ENCODE assay signal across 11 cellular contexts in the genomic region with DNA sequence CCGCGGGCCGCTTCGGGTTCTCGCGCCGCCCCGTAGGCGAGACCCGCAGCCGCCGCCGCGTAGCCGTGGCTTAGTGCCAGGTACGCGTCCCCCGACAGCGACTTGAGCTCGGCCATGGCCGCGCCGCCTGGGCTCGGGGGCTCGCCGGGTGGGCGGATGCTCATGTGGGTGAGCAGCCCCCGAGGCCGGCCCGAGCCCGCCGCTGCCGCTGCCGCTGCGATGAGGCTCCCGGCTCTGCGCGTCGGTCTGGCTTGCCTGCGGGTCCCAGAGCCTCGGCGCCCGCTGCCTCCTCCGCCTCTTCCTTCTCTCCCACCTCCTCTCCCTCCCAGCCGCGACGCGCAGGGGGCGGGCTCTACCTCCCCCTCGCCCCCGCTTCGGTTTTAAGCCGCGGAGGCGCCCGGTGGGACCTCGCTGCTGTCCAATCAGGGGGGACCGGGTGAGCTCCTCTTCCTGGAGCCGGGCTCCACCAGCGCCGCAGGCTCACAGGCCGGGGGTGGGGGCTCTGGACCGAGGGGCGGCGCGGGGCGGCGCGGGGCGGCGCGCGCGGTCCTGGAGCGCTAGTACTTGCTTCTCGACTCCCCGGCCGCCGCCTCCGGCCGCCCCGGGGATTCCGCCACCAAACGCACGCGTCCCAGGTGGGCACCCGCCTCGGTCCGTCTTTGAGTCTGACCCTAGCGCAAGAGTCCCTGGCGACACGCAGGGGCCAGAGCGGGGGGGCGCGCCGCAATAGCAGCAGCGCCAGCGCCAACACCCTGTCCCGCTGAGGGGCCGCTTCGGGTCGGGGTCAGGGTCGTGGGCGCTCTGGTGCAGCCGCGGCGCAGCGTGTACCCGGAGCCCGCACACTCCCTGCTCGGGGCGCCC. TPM values are rescaled to one million over a fixed set of nuclear protein-coding genes. Genes with fewer than 3 reads are reported as not detected.
DNase-seq lines count a peak whose midpoint lies in the region; ATAC-seq, FAIRE-seq and TF ChIP-seq lines count a peak whose summit lies in the region.
"Had no signal": no experiment of that assay in that cellular context is flagged by ENCODE, and none has a peak within 500 bp of the region (broad histone marks: within the 10 kb centered on the region; RNA-seq: fewer than 3 reads in every experiment).

Gene BHLHE23 (minus strand): TSS at position 354 of the 861 bp plus-strand sequence. CDS start 190 bp downstream, at position 164.

- POLR2A ChIA-PET in CD8-positive, alpha-beta memory T cell (lab: Charles Lee), result no interaction called here

- H3K27me3 ChIP-seq in CD8-positive, alpha-beta memory T cell (ENCODE audit: insufficient read depth, low read length, poor library complexity, severe bottlenecking), result peaks cover 58% of the 10 kb centered on the region
- peaks cover 86% of the 10 kb centered on the region for H3K27me3 ChIP-seq in GM23338 (ENCODE audit: insufficient read depth)
- H3K27me3 ChIP-seq in mesendoderm (ENCODE audit: insufficient read depth, low read length, poor library complexity), result peaks cover 58% of the 10 kb centered on the region

- CTCF ChIA-PET in CD8-positive, alpha-beta memory T cell (lab: Charles Lee), result interaction anchor here (1.2 to 3.0 kb wide), 4 partner anchors 16 to 107 kb away, joined by 3 to 18 read pairs (median 4); no protein-coding TSS in a partner anchor

- no peak within 1 kb of the TSS for H3K4me3 ChIP-seq in CD8-positive, alpha-beta memory T cell (ENCODE audit: low read length)
- H3K4me3 ChIP-seq in GM23338, result peak within 1 kb of the TSS; percentile 63
- no peak within 1 kb of the TSS for H3K4me3 ChIP-seq in mesendoderm (ENCODE audit: low read length)

- no peak within 1 kb of the TSS for H2AK5ac ChIP-seq in mesendoderm (ENCODE audit: low read length)

- no peaks in the 10 kb centered on the region for H3K36me3 ChIP-seq in CD8-positive, alpha-beta memory T cell (ENCODE audit: insufficient read depth, low read length)
- H3K36me3 ChIP-seq in GM23338 (ENCODE audit: insufficient read depth), result no peaks in the 10 kb centered on the region
- H3K36me3 ChIP-seq in mesendoderm (ENCODE audit: control insufficient read depth, insufficient read depth, low read length), result no peaks in the 10 kb centered on the region

- H3F3A ChIP-seq in GM23338 (replicated peaks; ENCODE audit: low read depth), result peaks cover 19% of the 10 kb centered on the region

- H3K4me1 Mint-ChIP-seq in CD8-positive, alpha-beta memory T cell, result peaks cover 15 to 43% (median 22%) of the 10 kb centered on the region in 3 donors
- peaks cover 37% of the 10 kb centered on the region for H3K4me1 Mint-ChIP-seq in GM23338

- H2BK15ac ChIP-seq in mesendoderm (replicated peaks; ENCODE audit: low read depth), result no peak within 1 kb of the TSS

- H3K27ac ChIP-seq in CD8-positive, alpha-beta memory T cell (ENCODE audit: low read depth, low read length), result no peak within 1 kb of the TSS
- H3K27ac ChIP-seq in GM23338 (ENCODE audit: low read depth) (no peak within 1 kb of the TSS), mesendoderm (ENCODE audit: low read depth, low read length) (no peak within 1 kb of the TSS)

- H2AFZ ChIP-seq in GM23338, result peak within 1 kb of the TSS; percentile 81; the same call in 1 of the 2 replicates

- no peak within 1 kb of the TSS for H3K4ac ChIP-seq in mesendoderm (ENCODE audit: low read depth, low read length)

- H3K23ac ChIP-seq in mesendoderm (ENCODE audit: low read length), result no peak within 1 kb of the TSS

- H3K9ac ChIP-seq in mesendoderm (ENCODE audit: low read length), result no peak within 1 kb of the TSS

- H3K79me1 ChIP-seq in mesendoderm (ENCODE audit: low read length), result no peaks in the 10 kb centered on the region

- no peak for TF ChIP-seq CTCF in GM23338 (conservative IDR thresholded peaks at IDR 0.05; ENCODE audit: low read depth in 2 of 2)

- H4K5ac ChIP-seq in mesendoderm (ENCODE audit: low read length), result no peak within 1 kb of the TSS

- H4K20me1 ChIP-seq in GM23338 (replicated peaks; ENCODE audit: insufficient read depth), result peaks cover 9% of the 10 kb centered on the region; the same call in 1 of the 2 replicates

- H3K4me3 Mint-ChIP-seq in CD8-positive, alpha-beta memory T cell, result peak within 1 kb of the TSS in 5 of 7 donors; percentile 29 to 48 (median 39)
- peak within 1 kb of the TSS; percentile 54 for H3K4me3 Mint-ChIP-seq in GM23338

- no peak within 1 kb of the TSS for H2BK5ac ChIP-seq in mesendoderm (ENCODE audit: low read length)

- peaks cover 0 to 3% (median 0%) of the 10 kb centered on the region in 3 donors for H3K36me3 Mint-ChIP-seq in CD8-positive, alpha-beta memory T cell
- H3K36me3 Mint-ChIP-seq in GM23338 (ENCODE audit: low read depth), result no peaks in the 10 kb centered on the region

- peaks cover 37 to 53% of the 10 kb centered on the region in 2 donors for H3K27me3 Mint-ChIP-seq in CD8-positive, alpha-beta memory T cell
- H3K27me3 Mint-ChIP-seq in GM23338 (ENCODE audit: insufficient read depth, low read depth, poor library complexity), result peaks cover 73% of the 10 kb centered on the region

- no peak within 1 kb of the TSS for H4K8ac ChIP-seq in mesendoderm (ENCODE audit: low read depth, low read length)

- peaks cover 27% of the 10 kb centered on the region for H3K4me1 ChIP-seq in CD8-positive, alpha-beta memory T cell (ENCODE audit: insufficient read depth, low read length)
- peaks cover 58% of the 10 kb centered on the region for H3K4me1 ChIP-seq in GM23338 (ENCODE audit: insufficient read depth)
- H3K4me1 ChIP-seq in mesendoderm (ENCODE audit: control insufficient read depth, low read depth, low read length), result no peaks in the 10 kb centered on the region

- no peaks in the 10 kb centered on the region for H3K9me2 ChIP-seq in GM23338 (ENCODE audit: insufficient read depth)

- no peak within 1 kb of the TSS for H2BK120ac ChIP-seq in mesendoderm (ENCODE audit: low read depth, low read length)

- H3K79me2 ChIP-seq in GM23338 (replicated peaks; ENCODE audit: insufficient read depth) (no peaks in the 10 kb centered on the region), mesendoderm (ENCODE audit: control insufficient read depth, insufficient read depth, low read length) (no peaks in the 10 kb centered on the region)

- no peak within 1 kb of the TSS for H3K18ac ChIP-seq in mesendoderm (ENCODE audit: low read length)

- H3K9me3 Mint-ChIP-seq in CD8-positive, alpha-beta memory T cell, result peaks cover 0 to 2% (median 0%) of the 10 kb centered on the region in 5 donors
- H3K9me3 Mint-ChIP-seq in GM23338, result peaks cover 3% of the 10 kb centered on the region; the same call in 2 of the 3 replicates

- ATAC-seq in GM23338 (peak; percentile 20), GM21723 (IDR thresholded peaks at IDR 0.05; ENCODE audit: unreplicated experiment) (no peak), esophagus mucosa (no peak)

- FAIRE-seq in RCC 7860 (lab: Jason Lieb, UNC), result no peak

- peak in 1 of 5 donors; percentile 11 for DNase-seq in CD8-positive, alpha-beta memory T cell
- DNase-seq in GM23338 (ENCODE audit: low spot score), result peak; percentile 85
- peak; percentile 34 to 42 for DNase-seq in activated T-cell treated with anti-CD3 and anti-CD28 coated beads, Interleukin-2, amount 50 U/mL, for 48 hours
- DNase-seq in mesendoderm, result peak; percentile 65
- no peak for DNase-seq in RCC 7860 (ENCODE audit: low spot score)
- DNase-seq in C1 segment of cervical spinal cord (lab: John Stamatoyannopoulos, UW), result no peak

- no peaks in the 10 kb centered on the region for H3K9me3 ChIP-seq in CD8-positive, alpha-beta memory T cell (ENCODE audit: low read length)

- H3K56ac ChIP-seq in mesendoderm (ENCODE audit: low read length), result no peak within 1 kb of the TSS

- H3K27ac Mint-ChIP-seq in CD8-positive, alpha-beta memory T cell, result peak within 1 kb of the TSS in 1 of 8 donors; percentile 43
- no peak within 1 kb of the TSS for H3K27ac Mint-ChIP-seq in GM23338

- H3K4me2 ChIP-seq in GM23338, result peak within 1 kb of the TSS; percentile 84
- no peak within 1 kb of the TSS for H3K4me2 ChIP-seq in mesendoderm (ENCODE audit: low read length)

- no CpG with 5 or more reads among the region's 112 CpGs for WGBS in mesendoderm (ENCODE audit: extremely low coverage, insufficient coverage, low lambda C conversion rate)

TF ChIP-seq in GM23338, 12 proteins besides CTCF, POLR2A, EP300 and RAD21:
- peak; percentile 27; the same call in 1 of the 2 replicates for TF ChIP-seq POLR2AphosphoS5 (IDR thresholded peaks at IDR 0.05; ENCODE audit: low read depth)
- TF ChIP-seq ZNF114 (CRISPR knock-in tag; IDR thresholded peaks at IDR 0.05), result no peak
- TF ChIP-seq, protein P1, sequence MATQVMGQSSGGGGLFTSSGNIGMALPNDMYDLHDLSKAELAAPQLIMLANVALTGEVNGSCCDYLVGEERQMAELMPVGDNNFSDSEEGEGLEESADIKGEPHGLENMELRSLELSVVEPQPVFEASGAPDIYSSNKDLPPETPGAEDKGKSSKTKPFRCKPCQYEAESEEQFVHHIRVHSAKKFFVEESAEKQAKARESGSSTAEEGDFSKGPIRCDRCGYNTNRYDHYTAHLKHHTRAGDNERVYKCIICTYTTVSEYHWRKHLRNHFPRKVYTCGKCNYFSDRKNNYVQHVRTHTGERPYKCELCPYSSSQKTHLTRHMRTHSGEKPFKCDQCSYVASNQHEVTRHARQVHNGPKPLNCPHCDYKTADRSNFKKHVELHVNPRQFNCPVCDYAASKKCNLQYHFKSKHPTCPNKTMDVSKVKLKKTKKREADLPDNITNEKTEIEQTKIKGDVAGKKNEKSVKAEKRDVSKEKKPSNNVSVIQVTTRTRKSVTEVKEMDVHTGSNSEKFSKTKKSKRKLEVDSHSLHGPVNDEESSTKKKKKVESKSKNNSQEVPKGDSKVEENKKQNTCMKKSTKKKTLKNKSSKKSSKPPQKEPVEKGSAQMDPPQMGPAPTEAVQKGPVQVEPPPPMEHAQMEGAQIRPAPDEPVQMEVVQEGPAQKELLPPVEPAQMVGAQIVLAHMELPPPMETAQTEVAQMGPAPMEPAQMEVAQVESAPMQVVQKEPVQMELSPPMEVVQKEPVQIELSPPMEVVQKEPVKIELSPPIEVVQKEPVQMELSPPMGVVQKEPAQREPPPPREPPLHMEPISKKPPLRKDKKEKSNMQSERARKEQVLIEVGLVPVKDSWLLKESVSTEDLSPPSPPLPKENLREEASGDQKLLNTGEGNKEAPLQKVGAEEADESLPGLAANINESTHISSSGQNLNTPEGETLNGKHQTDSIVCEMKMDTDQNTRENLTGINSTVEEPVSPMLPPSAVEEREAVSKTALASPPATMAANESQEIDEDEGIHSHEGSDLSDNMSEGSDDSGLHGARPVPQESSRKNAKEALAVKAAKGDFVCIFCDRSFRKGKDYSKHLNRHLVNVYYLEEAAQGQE (IDR thresholded peaks at IDR 0.05; ENCODE audit: unreplicated experiment), result no peak
- peak; percentile 70 for TF ChIP-seq EZH2 (IDR thresholded peaks at IDR 0.05; ENCODE audit: low read depth, unreplicated experiment)

RNA-seq across cellular contexts. Expression of gene BHLHE23, which starts in this region (rescaled TPM):
- not detected for total RNA-seq in CD8-positive, alpha-beta memory T cell
- polyA plus RNA-seq in CD8-positive, alpha-beta memory T cell, result not detected
- total RNA-seq in GM23338 (2014; rRNA removed; shearing (Covaris generic)), result 5.0 and 6.6 TPM in 2 replicates
- polyA plus RNA-seq in GM23338 (2016; fragmentation: Nextera tagmentation; extraction: Ambion mirVana), result 0.52 TPM in 2 replicates
- not detected for polyA plus RNA-seq in mesendoderm (2013, experiment 1 of 2)
- not detected for polyA plus RNA-seq in mesendoderm (2013, experiment 2 of 2)
- not detected for total RNA-seq in esophagus mucosa
- total RNA-seq: fibroblast of lung, NCI-H460 had no signal
- polyA plus RNA-seq: adipose tissue, fibroblast of lung had no signal

Comparison
In these comparisons a context has a peak if more than half of its experiments do, and no peak if none do; other contexts are left out.
1. DNase-seq: peak in GM23338 (single experiment), activated T-cell treated with anti-CD3 and anti-CD28 coated beads, Interleukin-2, amount 50 U/mL, for 48 hours (2 of 2) and mesendoderm (single experiment); none in RCC 7860 (single experiment) and C1 segment of cervical spinal cord (0 of 14).